8 cellular contexts compared by ENCODE assay signal in genomic region chr9:133031130-133031422, GRCh38. TPM values are rescaled to one million over a fixed set of nuclear protein-coding genes. Genes with fewer than 3 reads are reported as not detected.
A peak's percentile ranks its signal among the peaks of the same experiment; 100 is the strongest.
DNase-seq lines count a peak whose midpoint lies in the region; ATAC-seq and TF ChIP-seq lines count a peak whose summit lies in the region.

No MANE protein-coding gene starts in this region.

- peaks cover 4% of the 10 kb centered on the region for H3K4me1 ChIP-seq in ACC112 (ENCODE audit: control insufficient read depth, insufficient read depth, low read length, unreplicated experiment)
- H3K4me1 ChIP-seq in muscle layer of duodenum (ENCODE audit: control insufficient read depth in 1 of 2, insufficient read depth in 2 of 2, low read length in 2 of 2): peaks cover 12 to 37% of the 10 kb centered on the region in 2 donors

- peaks cover 21% of the 10 kb centered on the region for H3K36me3 ChIP-seq in ACC112 (ENCODE audit: insufficient read depth, low read length)
- peaks cover 38% of the 10 kb centered on the region for H3K36me3 ChIP-seq in KOPT-K1 (ENCODE audit: insufficient read depth, low read length)
- H3K36me3 ChIP-seq in muscle layer of duodenum (ENCODE audit: control insufficient read depth in 1 of 2, insufficient read depth in 2 of 2, low read length in 2 of 2): no peaks in the 10 kb centered on the region

- no peak for DNase-seq in choroid plexus epithelial cell (ENCODE audit: low read depth)
- DNase-seq in activated CD4-positive, CD25-positive, alpha-beta regulatory T cell (lab: John Stamatoyannopoulos, UW): no peak
- DNase-seq in ureter (ENCODE audit: low spot score): no peak
- DNase-seq in HPDE6-E6E7 (ENCODE audit: extremely low spot score): no peak

- no peaks in the 10 kb centered on the region for H3K27me3 ChIP-seq in ACC112 (ENCODE audit: insufficient read depth, low read length)
- no peaks in the 10 kb centered on the region for H3K27me3 ChIP-seq in muscle layer of duodenum (ENCODE audit: low read depth, low read length)

- no peaks in the 10 kb centered on the region for H3K9me3 ChIP-seq in KOPT-K1 (ENCODE audit: insufficient read depth, low read length, poor library complexity, severe bottlenecking)
- no peaks in the 10 kb centered on the region for H3K9me3 ChIP-seq in muscle layer of duodenum (ENCODE audit: control insufficient read depth in 1 of 2, low read length in 2 of 2)

- peak overlapping the region; percentile 59 for H2AFZ ChIP-seq in ACC112 (ENCODE audit: low read length, unreplicated experiment)

- ATAC-seq in GM21447 (IDR thresholded peaks at IDR 0.05; ENCODE audit: unreplicated experiment): no peak

- no peak for TF ChIP-seq CTCF in choroid plexus epithelial cell (conservative IDR thresholded peaks at IDR 0.05; ENCODE audit: low read depth, low read length)

- H3K4me3 ChIP-seq in ACC112 (ENCODE audit: low read depth, low read length) (peak overlapping the region; percentile 97), choroid plexus epithelial cell (ENCODE audit: low read depth, low read length) (peak overlapping the region; percentile 95), muscle layer of duodenum (ENCODE audit: low read depth in 1 of 2, low read length in 2 of 2) (peak overlapping the region; percentile 95 to 96)

- H3K79me2 ChIP-seq in ACC112 (ENCODE audit: control insufficient read depth, insufficient read depth, low read length, unreplicated experiment): peaks cover 64% of the 10 kb centered on the region

- peak overlapping the region; percentile 69 for H3K27ac ChIP-seq in ACC112 (ENCODE audit: low read depth, low read length)
- peak overlapping the region; percentile 95 for H3K27ac ChIP-seq in KOPT-K1 (ENCODE audit: low read depth, low read length, poor library complexity, severe bottlenecking)
- peak overlapping the region; percentile 87 for H3K27ac ChIP-seq in muscle layer of duodenum (ENCODE audit: low read length)

RNA-seq across cellular contexts. Expression of gene GTF3C5, which starts 0.3 kb away (rescaled TPM):
- total RNA-seq in ureter: 60.7 TPM

RNA-seq across cellular contexts. Expression of gene CEL, which starts 30.7 kb away (rescaled TPM):
- total RNA-seq in ureter: 3.0 TPM

RNA-seq across cellular contexts. Expression of gene GFI1B, which starts 52.6 kb away (rescaled TPM):
- total RNA-seq in ureter: not detected
